8 cellular contexts compared by ENCODE assay signal in the genomic region with DNA sequence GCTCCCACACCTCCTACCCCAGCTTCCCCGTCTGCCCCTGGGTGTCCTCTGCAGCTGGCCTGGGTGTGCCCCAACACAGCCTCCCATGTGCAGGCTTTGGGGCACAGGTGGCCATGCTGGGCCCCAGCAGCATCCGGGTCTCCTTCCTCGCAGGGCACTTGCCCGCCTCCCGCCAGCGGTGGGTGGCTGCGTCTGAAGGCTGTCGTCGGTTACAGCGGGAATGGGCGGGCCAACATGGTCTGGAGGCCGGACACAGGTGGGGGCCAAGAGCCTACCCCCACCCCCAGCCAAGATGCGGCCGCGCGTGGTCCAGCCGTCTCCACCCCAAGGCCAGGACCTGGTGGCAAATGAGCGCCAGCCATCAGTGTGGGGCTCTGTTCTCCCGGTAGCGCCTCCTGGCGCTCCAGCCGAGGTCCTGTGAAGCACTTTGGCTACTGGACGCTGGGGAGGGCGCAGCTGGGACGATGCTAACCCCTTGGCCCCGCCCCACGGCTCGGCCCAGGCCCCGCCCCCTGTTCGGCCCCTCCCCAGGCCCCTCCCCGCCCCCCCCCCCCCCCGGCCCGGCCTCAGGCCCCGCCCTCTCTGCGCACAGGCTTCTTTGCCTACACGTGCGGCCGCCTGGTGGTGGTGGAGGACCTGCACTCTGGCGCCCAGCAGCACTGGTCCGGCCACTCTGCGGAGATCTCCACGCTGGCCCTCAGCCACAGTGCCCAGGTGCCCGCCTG. TPM values are rescaled to one million over a fixed set of nuclear protein-coding genes. Genes with fewer than 3 reads are reported as not detected.
DNase-seq lines count a peak whose midpoint lies in the region; ATAC-seq, FAIRE-seq and TF ChIP-seq lines count a peak whose summit lies in the region.

No MANE protein-coding gene starts in this region.

- H3K4me1 ChIP-seq in RWPE2 (ENCODE audit: insufficient read depth, poor library complexity, severe bottlenecking) (no peaks in the 10 kb centered on the region), neuronal stem cell (ENCODE audit: control insufficient read depth in 2 of 2, insufficient read depth in 1 of 2, low read depth in 1 of 2, low read length in 2 of 2) (peaks cover 3 to 6% of the 10 kb centered on the region in 2 donors), upper lobe of right lung (peaks cover 3% of the 10 kb centered on the region)

- no peak overlapping the region for H4K91ac ChIP-seq in neuronal stem cell (ENCODE audit: low read depth, low read length, poor library complexity)

- H3K9me3 ChIP-seq in RWPE2 (ENCODE audit: severe bottlenecking): no peaks in the 10 kb centered on the region
- no peaks in the 10 kb centered on the region for H3K9me3 ChIP-seq in neuronal stem cell (replicated peaks in 1 of 2; ENCODE audit: control insufficient read depth in 2 of 2, insufficient read depth in 1 of 2, low read depth in 1 of 2, low read length in 2 of 2)
- H3K9me3 ChIP-seq in upper lobe of right lung: no peaks in the 10 kb centered on the region

- peak; percentile 37 for TF ChIP-seq CTCF in RWPE2 (IDR thresholded peaks at IDR 0.05; ENCODE audit: poor library complexity, severe bottlenecking)
- TF ChIP-seq CTCF in foreskin fibroblast (IDR thresholded peaks at IDR 0.05; ENCODE audit: low read depth, low read length): peak; percentile 33
- TF ChIP-seq CTCF in upper lobe of right lung (IDR thresholded peaks at IDR 0.05): peak; percentile 57

- intact Hi-C loops in upper lobe of right lung (cut with DNase I): no loop called here

- peaks cover 34% of the 10 kb centered on the region for H3K36me3 ChIP-seq in RWPE2 (ENCODE audit: low read depth)
- H3K36me3 ChIP-seq in neuronal stem cell (replicated peaks in 1 of 2; ENCODE audit: control insufficient read depth in 2 of 2, insufficient read depth in 2 of 2, low read length in 2 of 2): peaks cover 11 to 62% of the 10 kb centered on the region in 2 donors
- no peaks in the 10 kb centered on the region for H3K36me3 ChIP-seq in upper lobe of right lung

- no peak overlapping the region for H2BK120ac ChIP-seq in neuronal stem cell (ENCODE audit: low read depth, low read length)

- no peak overlapping the region for H2AFZ ChIP-seq in neuronal stem cell (ENCODE audit: low read length)

- peak overlapping the region; percentile 88 for H2BK5ac ChIP-seq in neuronal stem cell (ENCODE audit: low read length)

- H3K4me3 ChIP-seq in RWPE2 (ENCODE audit: severe bottlenecking) (no peak overlapping the region), foreskin fibroblast (ENCODE audit: low read depth in 1 of 2, low read length in 2 of 2) (no peak overlapping the region), neuronal stem cell (ENCODE audit: low read length in 2 of 2) (peak overlapping the region in 1 of 2 donors; percentile 58), upper lobe of right lung (no peak overlapping the region)

- H4K8ac ChIP-seq in neuronal stem cell (ENCODE audit: low read depth, low read length): peak overlapping the region; percentile 92

- no peaks in the 10 kb centered on the region for H3K27me3 ChIP-seq in RWPE2 (ENCODE audit: insufficient read depth, poor library complexity, severe bottlenecking)
- no peaks in the 10 kb centered on the region for H3K27me3 ChIP-seq in neuronal stem cell (ENCODE audit: control insufficient read depth in 3 of 3, insufficient read depth in 3 of 3, low read depth in 1 of 3, low read length in 3 of 3)
- H3K27me3 ChIP-seq in upper lobe of right lung: no peaks in the 10 kb centered on the region

- peaks cover 13% of the 10 kb centered on the region for H3K79me1 ChIP-seq in neuronal stem cell (ENCODE audit: low read depth, low read length)

- no peak for FAIRE-seq in GM12892 (lab: Jason Lieb, UNC)

- H3K4ac ChIP-seq in neuronal stem cell (ENCODE audit: low read length): no peak overlapping the region

- peak; percentile 89 for DNase-seq in GM12892 (ENCODE audit: insufficient read length)
- peak; percentile 92 for DNase-seq in RWPE2 (ENCODE audit: low spot score)
- peak; percentile 54 for DNase-seq in activated gamma-delta T cell treated with Interleukin-2 at 50 U/mL for 16 hours
- DNase-seq in foreskin fibroblast: peak; percentile 75 to 92
- DNase-seq in neuronal stem cell (ENCODE audit: low spot score): peak; percentile 86
- peak; percentile 97 for DNase-seq in upper lobe of right lung
- DNase-seq in GF-D8 (lab: John Stamatoyannopoulos, UW): no peak

- peak overlapping the region; percentile 89 for H3K14ac ChIP-seq in neuronal stem cell (ENCODE audit: low read length)

- peak; percentile 48 for ATAC-seq in HG03342 (IDR thresholded peaks at IDR 0.05; ENCODE audit: unreplicated experiment)
- peak; percentile 76 for ATAC-seq in RWPE2 (ENCODE audit: low read depth)
- peak; percentile 91 for ATAC-seq in upper lobe of right lung

- peak overlapping the region; percentile 93 for H3K23ac ChIP-seq in neuronal stem cell (ENCODE audit: low read depth, low read length, poor library complexity)

- peak overlapping the region; percentile 99 for H2AK5ac ChIP-seq in neuronal stem cell (ENCODE audit: low read depth, low read length)

- peak overlapping the region; percentile 90 for H2BK12ac ChIP-seq in neuronal stem cell (ENCODE audit: low read length)

- WGBS in neuronal stem cell (ENCODE audit: extremely low coverage in 2 of 2, insufficient read length in 2 of 2, insufficient replicate concordance in 1 of 2), 2 donors: no CpG with 5 or more reads among the region's 43 CpGs

- peak overlapping the region; percentile 86 for H3K9ac ChIP-seq in neuronal stem cell (ENCODE audit: low read depth, low read length, poor library complexity)

- TF ChIP-seq POLR2A in GM12892 (IDR thresholded peaks at IDR 0.05; ENCODE audit: low read depth, low read length): no peak

- H3K27ac ChIP-seq in RWPE2 (ENCODE audit: poor library complexity, severe bottlenecking) (no peak overlapping the region), neuronal stem cell (replicated peaks; ENCODE audit: low read length) (peak overlapping the region; percentile 49), upper lobe of right lung (peak overlapping the region; percentile 68)

- H2BK15ac ChIP-seq in neuronal stem cell (ENCODE audit: low read length): peak overlapping the region; percentile 96

- peak overlapping the region; percentile 95 for H3K18ac ChIP-seq in neuronal stem cell (ENCODE audit: low read length)

- peak overlapping the region; percentile 25 for H3K4me2 ChIP-seq in neuronal stem cell (ENCODE audit: insufficient read depth, low read length, poor library complexity, severe bottlenecking)

RNA-seq across cellular contexts. Expression of a gene that starts 7.3 kb away (rescaled TPM):
- polyA plus RNA-seq in GM12892 (2012; ENCODE audit: missing spikeins): 40.5 TPM
- polyA plus RNA-seq in neuronal stem cell (2013, experiment 1 of 2): 68.0 TPM
- 63.4 TPM for polyA plus RNA-seq in neuronal stem cell (2013, experiment 2 of 2)
- 92.5 TPM for total RNA-seq in upper lobe of right lung

RNA-seq across cellular contexts. Expression of a gene that starts 11.5 kb away (rescaled TPM):
- 21.1 TPM for polyA plus RNA-seq in GM12892 (2012; ENCODE audit: missing spikeins)
- 16.6 TPM for polyA plus RNA-seq in neuronal stem cell (2013, experiment 1 of 2)
- 15.8 TPM for polyA plus RNA-seq in neuronal stem cell (2013, experiment 2 of 2)
- 23.2 TPM for total RNA-seq in upper lobe of right lung

RNA-seq across cellular contexts. Expression of a gene that starts 14.8 kb away (rescaled TPM):
- polyA plus RNA-seq in GM12892 (2012; ENCODE audit: missing spikeins): not detected
- 2.2 TPM for polyA plus RNA-seq in neuronal stem cell (2013, experiment 1 of 2)
- polyA plus RNA-seq in neuronal stem cell (2013, experiment 2 of 2): 1.8 TPM
- total RNA-seq in upper lobe of right lung: 2.0 TPM

RNA-seq across cellular contexts. Expression of a gene that starts 19.0 kb away (rescaled TPM):
- 17.0 TPM for polyA plus RNA-seq in GM12892 (2012; ENCODE audit: missing spikeins)
- polyA plus RNA-seq in neuronal stem cell (2013, experiment 1 of 2): 10.3 TPM
- polyA plus RNA-seq in neuronal stem cell (2013, experiment 2 of 2): 10.5 TPM
- 57.9 TPM for total RNA-seq in upper lobe of right lung

RNA-seq across cellular contexts. Expression of a gene that starts 19.6 kb away (rescaled TPM):
- 60.8 TPM for polyA plus RNA-seq in GM12892 (2012; ENCODE audit: missing spikeins)
- polyA plus RNA-seq in neuronal stem cell (2013, experiment 1 of 2): 68.3 TPM
- 66.0 TPM for polyA plus RNA-seq in neuronal stem cell (2013, experiment 2 of 2)
- 98.9 TPM for total RNA-seq in upper lobe of right lung
